In genomic region chr13:44719857-44720671, GRCh38 we compare ENCODE assay signal across 13 cellular contexts.
DNase-seq lines count a peak whose midpoint lies in the region; ATAC-seq, FAIRE-seq and TF ChIP-seq lines count a peak whose summit lies in the region.
"Had no signal": no experiment of that assay in that cellular context is flagged by ENCODE, and none has a peak within 500 bp of the region (broad histone marks: within the 10 kb centered on the region; RNA-seq: fewer than 3 reads in every experiment).

No MANE protein-coding gene starts in this region.

- DNase-seq in H54 (ENCODE audit: insufficient read length, low spot score) (no peak), astrocyte of the cerebellum (ENCODE audit: low read depth) (peak; percentile 96), right cardiac atrium (peak in 1 of 3 donors; percentile 40), suprapubic skin (ENCODE audit: low spot score in 2 of 2) (no peak), neuronal stem cell (ENCODE audit: low spot score) (no peak), NCI-H1930 (lab: John Stamatoyannopoulos, UW) (no peak), islet precursor cell (no peak)
- no peak for DNase-seq in activated CD4-positive, alpha-beta T cell treated with anti-CD3 and anti-CD28 coated beads, Interleukin-2, amount 50 U/mL, for 4 hours
- DNase-seq: activated B cell treated with CpG ODN at 0.5 μM for 24 hours, H7, NCI-H1417, pancreas had no signal

- H3K4me3 ChIP-seq in astrocyte of the cerebellum (ENCODE audit: low read depth, low read length): no peak overlapping the region
- no peak overlapping the region for H3K4me3 ChIP-seq in right cardiac atrium (ENCODE audit: low read length)
- H3K4me3 ChIP-seq in suprapubic skin: no peak overlapping the region
- no peak overlapping the region for H3K4me3 ChIP-seq in neuronal stem cell (ENCODE audit: low read length in 2 of 2)
- H3K4me3 ChIP-seq: pancreas had no signal

- H3K4me1 ChIP-seq in right cardiac atrium (ENCODE audit: control insufficient read depth, insufficient read depth, low read length) (no peaks in the 10 kb centered on the region), suprapubic skin (peaks cover 17% of the 10 kb centered on the region), neuronal stem cell (ENCODE audit: control insufficient read depth in 2 of 2, insufficient read depth in 1 of 2, low read depth in 1 of 2, low read length in 2 of 2) (no peaks in the 10 kb centered on the region)

- no peak overlapping the region for H4K91ac ChIP-seq in neuronal stem cell (ENCODE audit: low read depth, low read length, poor library complexity)

- H3K4me2 ChIP-seq in neuronal stem cell (ENCODE audit: insufficient read depth, low read length, poor library complexity, severe bottlenecking): no peak overlapping the region

- peak; percentile 68 for FAIRE-seq in H54 (lab: Jason Lieb, UNC)

- ATAC-seq in right cardiac atrium: peak; percentile 36 to 65

- TF ChIP-seq POLR2A in H54 (IDR thresholded peaks at IDR 0.05; ENCODE audit: low read depth, low read length) (no peak), suprapubic skin (IDR thresholded peaks at IDR 0.05) (no peak)

- no peak overlapping the region for H3K14ac ChIP-seq in neuronal stem cell (ENCODE audit: low read length)

- H3K23ac ChIP-seq in neuronal stem cell (ENCODE audit: low read depth, low read length, poor library complexity): no peak overlapping the region

- H2BK12ac ChIP-seq in neuronal stem cell (ENCODE audit: low read length): no peak overlapping the region

- no peaks in the 10 kb centered on the region for H3K9me3 ChIP-seq in right cardiac atrium (ENCODE audit: control insufficient read depth, low read length)
- no peaks in the 10 kb centered on the region for H3K9me3 ChIP-seq in suprapubic skin
- no peaks in the 10 kb centered on the region for H3K9me3 ChIP-seq in neuronal stem cell (replicated peaks in 1 of 2; ENCODE audit: control insufficient read depth in 2 of 2, insufficient read depth in 1 of 2, low read depth in 1 of 2, low read length in 2 of 2)
- H3K9me3 ChIP-seq: pancreas had no signal

- H3K4ac ChIP-seq in neuronal stem cell (ENCODE audit: low read length): no peak overlapping the region

- in situ Hi-C loops in astrocyte of the cerebellum (cut with HindIII; ENCODE audit: low sequenced_read_pairs): loop anchor here (10.0 kb wide), 1 partner anchor 145 kb away; the partner anchor contains the start of gene TSC22D1

- H2BK5ac ChIP-seq in neuronal stem cell (ENCODE audit: low read length): no peak overlapping the region

- peak overlapping the region; percentile 85 for H3K27ac ChIP-seq in right cardiac atrium (ENCODE audit: low read length)
- peak overlapping the region; percentile 25 for H3K27ac ChIP-seq in suprapubic skin
- H3K27ac ChIP-seq in neuronal stem cell (replicated peaks; ENCODE audit: low read length): no peak overlapping the region
- H3K27ac ChIP-seq: HL-60 had no signal

- no peak overlapping the region for H4K8ac ChIP-seq in neuronal stem cell (ENCODE audit: low read depth, low read length)

- intact Hi-C loops in right cardiac atrium (cut with DNase I): no loop called here

- TF ChIP-seq CTCF in astrocyte of the cerebellum (IDR thresholded peaks at IDR 0.05; ENCODE audit: low read depth, low read length, missing control alignments): no peak
- no peak for TF ChIP-seq CTCF in suprapubic skin (IDR thresholded peaks at IDR 0.05)

- 66% methylated on average over 3 of the region's 3 CpGs for WGBS in right cardiac atrium
- WGBS in suprapubic skin: 66% methylated on average over 3 of the region's 3 CpGs
- no CpG with 5 or more reads among the region's 3 CpGs for WGBS in neuronal stem cell (ENCODE audit: extremely low coverage in 2 of 2, insufficient read length in 2 of 2, insufficient replicate concordance in 1 of 2), 2 donors

- H3K9ac ChIP-seq in neuronal stem cell (ENCODE audit: low read depth, low read length, poor library complexity): no peak overlapping the region

- no peak overlapping the region for H2BK120ac ChIP-seq in neuronal stem cell (ENCODE audit: low read depth, low read length)

- no peak for TF ChIP-seq EP300 in suprapubic skin (IDR thresholded peaks at IDR 0.05)

- H2AFZ ChIP-seq in neuronal stem cell (ENCODE audit: low read length): no peak overlapping the region

- no peaks in the 10 kb centered on the region for H3K36me3 ChIP-seq in suprapubic skin
- H3K36me3 ChIP-seq in neuronal stem cell (replicated peaks in 1 of 2; ENCODE audit: control insufficient read depth in 2 of 2, insufficient read depth in 2 of 2, low read length in 2 of 2): no peaks in the 10 kb centered on the region
- H3K36me3 ChIP-seq: pancreas had no signal

- no peaks in the 10 kb centered on the region for H3K27me3 ChIP-seq in right cardiac atrium (ENCODE audit: control insufficient read depth, insufficient read depth)
- no peaks in the 10 kb centered on the region for H3K27me3 ChIP-seq in suprapubic skin
- no peaks in the 10 kb centered on the region for H3K27me3 ChIP-seq in neuronal stem cell (ENCODE audit: control insufficient read depth in 3 of 3, insufficient read depth in 3 of 3, low read depth in 1 of 3, low read length in 3 of 3)
- H3K27me3 ChIP-seq: pancreas had no signal

- H3K18ac ChIP-seq in neuronal stem cell (ENCODE audit: low read length): no peak overlapping the region

- no peak overlapping the region for H2AK5ac ChIP-seq in neuronal stem cell (ENCODE audit: low read depth, low read length)

- H2BK15ac ChIP-seq in neuronal stem cell (ENCODE audit: low read length): no peak overlapping the region

- H3K79me1 ChIP-seq in neuronal stem cell (ENCODE audit: low read depth, low read length): no peaks in the 10 kb centered on the region
